In the genomic region with DNA sequence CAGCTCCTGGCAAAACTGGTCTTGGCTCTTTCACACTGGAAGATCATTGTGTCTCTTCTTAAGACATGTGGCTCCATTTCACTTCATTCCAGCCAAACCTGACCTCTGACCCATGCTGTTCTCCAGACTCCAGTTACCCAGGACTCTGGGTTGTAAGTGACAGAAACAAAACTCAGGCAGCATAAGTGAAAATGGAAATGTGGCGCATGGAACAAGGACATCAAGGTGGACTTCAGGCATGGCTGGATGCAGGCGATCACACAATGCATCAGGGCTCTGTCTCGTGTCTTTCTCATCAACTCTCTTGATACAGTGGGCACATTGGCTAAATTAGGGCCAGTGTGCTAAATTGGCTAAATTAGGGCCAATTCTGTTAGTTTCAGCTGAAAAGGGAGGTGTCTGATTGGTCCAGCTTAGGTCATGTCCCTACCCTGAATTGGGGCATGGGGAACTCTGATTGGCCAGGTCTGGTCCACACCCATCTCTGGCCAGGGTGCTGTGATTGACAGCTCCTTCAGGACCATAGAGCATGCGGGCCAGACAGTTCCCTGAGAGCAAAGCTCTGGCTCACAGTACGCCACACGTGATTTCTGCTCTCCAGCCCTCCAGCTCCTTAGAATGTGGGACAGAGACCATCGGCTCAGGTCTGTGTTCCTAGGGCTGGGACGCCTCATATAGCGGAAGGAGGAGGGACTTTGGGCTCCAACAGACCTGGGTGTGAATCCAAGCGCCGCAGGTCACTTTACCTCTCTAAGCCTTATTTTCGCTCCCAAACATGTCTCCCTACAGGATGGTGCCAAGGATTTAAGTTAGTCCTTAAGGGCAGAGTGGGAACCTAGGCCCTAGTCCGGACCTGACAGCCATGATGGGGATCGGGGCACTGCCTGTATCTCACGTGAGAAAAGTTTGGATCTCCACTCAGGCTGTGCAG, we compare ENCODE assay signal across 1 cellular context.
TF ChIP-seq lines count a peak whose summit lies in the region.

No MANE protein-coding gene starts in this region.

TF ChIP-seq in GM23338, 12 proteins besides CTCF, POLR2A, EP300 and RAD21 (continued from another document):
- TF ChIP-seq ZNF462 (CRISPR knock-in tag; IDR thresholded peaks at IDR 0.05) (no peak), POLR2AphosphoS5 (IDR thresholded peaks at IDR 0.05; ENCODE audit: low read depth) (no peak), ZNF114 (CRISPR knock-in tag; IDR thresholded peaks at IDR 0.05) (no peak), REST (IDR thresholded peaks at IDR 0.05; ENCODE audit: unreplicated experiment) (no peak), EZH2 (IDR thresholded peaks at IDR 0.05; ENCODE audit: low read depth, unreplicated experiment) (no peak), CREB1 (CRISPR knock-in tag; IDR thresholded peaks at IDR 0.05; ENCODE audit: low read depth) (no peak)
- TF ChIP-seq, protein P1, sequence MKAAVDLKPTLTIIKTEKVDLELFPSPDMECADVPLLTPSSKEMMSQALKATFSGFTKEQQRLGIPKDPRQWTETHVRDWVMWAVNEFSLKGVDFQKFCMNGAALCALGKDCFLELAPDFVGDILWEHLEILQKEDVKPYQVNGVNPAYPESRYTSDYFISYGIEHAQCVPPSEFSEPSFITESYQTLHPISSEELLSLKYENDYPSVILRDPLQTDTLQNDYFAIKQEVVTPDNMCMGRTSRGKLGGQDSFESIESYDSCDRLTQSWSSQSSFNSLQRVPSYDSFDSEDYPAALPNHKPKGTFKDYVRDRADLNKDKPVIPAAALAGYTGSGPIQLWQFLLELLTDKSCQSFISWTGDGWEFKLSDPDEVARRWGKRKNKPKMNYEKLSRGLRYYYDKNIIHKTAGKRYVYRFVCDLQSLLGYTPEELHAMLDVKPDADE (IDR thresholded peaks at IDR 0.05): no peak
